Comparison of ENCODE assay signal across 10 cellular contexts in genomic region chr9:77018058-77019009, GRCh38. TPM values are rescaled to one million over a fixed set of nuclear protein-coding genes. Genes with fewer than 3 reads are reported as not detected.
DNase-seq lines count a peak whose midpoint lies in the region; ATAC-seq and TF ChIP-seq lines count a peak whose summit lies in the region.
"Had no signal": no experiment of that assay in that cellular context is flagged by ENCODE, and none has a peak within 500 bp of the region (broad histone marks: within the 10 kb centered on the region; RNA-seq: fewer than 3 reads in every experiment).

No MANE protein-coding gene starts in this region.

- H3K9me3 Mint-ChIP-seq in activated naive CD4-positive, alpha-beta T cell treated with anti-CD3 and anti-CD28 coated beads, Interleukin-2, amount 50 U/mL, for 24 hours: no peaks in the 10 kb centered on the region
- H3K9me3 Mint-ChIP-seq in stimulated activated naive CD8-positive, alpha-beta T cell treated with anti-CD3 and anti-CD28 coated beads, Interleukin-15, amount 100 ng/mL, for 72 hours: no peaks in the 10 kb centered on the region
- H3K9me3 Mint-ChIP-seq in CD8-positive, alpha-beta T cell: no peaks in the 10 kb centered on the region

- H3K4me3 Mint-ChIP-seq in activated naive CD4-positive, alpha-beta T cell treated with anti-CD3 and anti-CD28 coated beads, Interleukin-2, amount 50 U/mL, for 24 hours: peak overlapping the region; percentile 38
- H3K4me3 Mint-ChIP-seq in stimulated activated naive CD8-positive, alpha-beta T cell treated with anti-CD3 and anti-CD28 coated beads, Interleukin-15, amount 100 ng/mL, for 72 hours: peak overlapping the region; percentile 24 to 79
- no peak overlapping the region for H3K4me3 Mint-ChIP-seq in CD8-positive, alpha-beta T cell

- intact Hi-C loops in CD8-positive, alpha-beta T cell (cut with DNase I, micrococcal nuclease): no loop called here

- POLR2A ChIA-PET in CD8-positive, alpha-beta T cell (lab: Charles Lee): no interaction called here

- H3K4me1 Mint-ChIP-seq in activated naive CD4-positive, alpha-beta T cell treated with anti-CD3 and anti-CD28 coated beads, Interleukin-2, amount 50 U/mL, for 24 hours: peaks cover 29% of the 10 kb centered on the region
- peaks cover 78% of the 10 kb centered on the region for H3K4me1 Mint-ChIP-seq in stimulated activated naive CD8-positive, alpha-beta T cell treated with anti-CD3 and anti-CD28 coated beads, Interleukin-15, amount 100 ng/mL, for 72 hours
- H3K4me1 Mint-ChIP-seq in CD8-positive, alpha-beta T cell (ENCODE audit: low read depth): peaks cover 42% of the 10 kb centered on the region

- H3K27ac ChIP-seq in CD8-positive, alpha-beta T cell (ENCODE audit: low read depth, low read length): no peak overlapping the region
- H3K27ac ChIP-seq: heart left ventricle had no signal

- H3K4me3 ChIP-seq in NT2/D1 (ENCODE audit: insufficient read length, low read depth): peak overlapping the region; percentile 41
- H3K4me3 ChIP-seq in CD8-positive, alpha-beta T cell (ENCODE audit: low read depth, low read length): no peak overlapping the region

- ATAC-seq in stimulated activated naive CD8-positive, alpha-beta T cell treated with anti-CD3 and anti-CD28 coated beads, Interleukin-15, amount 100 ng/mL, for 72 hours: no peak
- no peak for ATAC-seq in GM19455 (IDR thresholded peaks at IDR 0.05; ENCODE audit: unreplicated experiment)
- ATAC-seq in CD8-positive, alpha-beta T cell: no peak

- peaks cover 56% of the 10 kb centered on the region for H3K27me3 Mint-ChIP-seq in activated naive CD4-positive, alpha-beta T cell treated with anti-CD3 and anti-CD28 coated beads, Interleukin-2, amount 50 U/mL, for 24 hours
- peaks cover 100% of the 10 kb centered on the region for H3K27me3 Mint-ChIP-seq in stimulated activated naive CD8-positive, alpha-beta T cell treated with anti-CD3 and anti-CD28 coated beads, Interleukin-15, amount 100 ng/mL, for 72 hours
- H3K27me3 Mint-ChIP-seq in CD8-positive, alpha-beta T cell (ENCODE audit: low read depth): peaks cover 67% of the 10 kb centered on the region

- H3K9me3 ChIP-seq in NT2/D1 (ENCODE audit: insufficient read depth, low read length): no peaks in the 10 kb centered on the region
- no peaks in the 10 kb centered on the region for H3K9me3 ChIP-seq in CD8-positive, alpha-beta T cell (ENCODE audit: low read length)
- H3K9me3 ChIP-seq: heart left ventricle had no signal

- no peaks in the 10 kb centered on the region for H3K36me3 Mint-ChIP-seq in activated naive CD4-positive, alpha-beta T cell treated with anti-CD3 and anti-CD28 coated beads, Interleukin-2, amount 50 U/mL, for 24 hours
- H3K36me3 Mint-ChIP-seq in CD8-positive, alpha-beta T cell: no peaks in the 10 kb centered on the region

- no peak for DNase-seq in activated naive CD4-positive, alpha-beta T cell treated with anti-CD3 and anti-CD28 coated beads, Interleukin-2, amount 50 U/mL, for 16 hours
- DNase-seq in NT2/D1 (ENCODE audit: low read depth, low spot score): no peak
- peak; percentile 52 for DNase-seq in iPS-NIHi11 (ENCODE audit: low spot score)
- no peak for DNase-seq in stimulated activated naive CD8-positive, alpha-beta T cell treated with anti-CD3 and anti-CD28 coated beads, Interleukin-15, amount 100 ng/mL, for 72 hours
- DNase-seq in CD8-positive, alpha-beta T cell: no peak
- DNase-seq in GM20000 (ENCODE audit: low spot score): no peak
- DNase-seq: heart left ventricle; stimulated activated CD4-positive, alpha-beta T cell treated with anti-CD3 and anti-CD28 coated beads, Interleukin-15, amount 100 ng/mL, for 24 hours had no signal

- peak overlapping the region; percentile 72 for H3K9ac ChIP-seq in NT2/D1 (ENCODE audit: insufficient read length, low read depth)

- TF ChIP-seq CTCF in CD8-positive, alpha-beta T cell (IDR thresholded peaks at IDR 0.05): no peak
- TF ChIP-seq CTCF in GM20000 (IDR thresholded peaks at IDR 0.05; ENCODE audit: extremely low read depth, missing control alignments): no peak

- peak overlapping the region; percentile 92 for H3K27ac Mint-ChIP-seq in activated naive CD4-positive, alpha-beta T cell treated with anti-CD3 and anti-CD28 coated beads, Interleukin-2, amount 50 U/mL, for 24 hours
- no peak overlapping the region for H3K27ac Mint-ChIP-seq in stimulated activated naive CD8-positive, alpha-beta T cell treated with anti-CD3 and anti-CD28 coated beads, Interleukin-15, amount 100 ng/mL, for 72 hours
- H3K27ac Mint-ChIP-seq in CD8-positive, alpha-beta T cell: no peak overlapping the region

- H3K27me3 ChIP-seq in NT2/D1 (ENCODE audit: insufficient read depth, insufficient read length): peaks cover 99% of the 10 kb centered on the region
- peaks cover 18% of the 10 kb centered on the region for H3K27me3 ChIP-seq in CD8-positive, alpha-beta T cell (ENCODE audit: insufficient read depth, low read length)

- H3K4me1 ChIP-seq in NT2/D1 (ENCODE audit: insufficient read depth, insufficient read length): peaks cover 30% of the 10 kb centered on the region
- H3K4me1 ChIP-seq in CD8-positive, alpha-beta T cell (ENCODE audit: insufficient read depth, low read length): peaks cover 8% of the 10 kb centered on the region

- CTCF ChIA-PET in CD8-positive, alpha-beta T cell (lab: Charles Lee): no interaction called here

- no peaks in the 10 kb centered on the region for H3K36me3 ChIP-seq in NT2/D1 (ENCODE audit: insufficient read depth, insufficient read length, low read length)
- H3K36me3 ChIP-seq in CD8-positive, alpha-beta T cell (ENCODE audit: insufficient read depth, low read length): no peaks in the 10 kb centered on the region
- H3K36me3 ChIP-seq: heart left ventricle had no signal

RNA-seq across cellular contexts. Expression of gene FOXB2, which starts 1.1 kb away (rescaled TPM):
- total RNA-seq in CD8-positive, alpha-beta T cell: not detected
- total RNA-seq: heart left ventricle had no signal
